Comparison of ENCODE assay signal across 1 cellular context in genomic region chr14:54489731-54490447, GRCh38.
TF ChIP-seq lines count a peak whose summit lies in the region.

No MANE protein-coding gene starts in this region.

TF ChIP-seq in GM23338, 12 proteins besides CTCF, POLR2A, EP300 and RAD21 (continued from another document):
- TF ChIP-seq REST (IDR thresholded peaks at IDR 0.05; ENCODE audit: unreplicated experiment) = no peak
- no peak for TF ChIP-seq ZNF114 (CRISPR knock-in tag; IDR thresholded peaks at IDR 0.05)
